ENCODE assay signal across 9 cellular contexts in the genomic region with DNA sequence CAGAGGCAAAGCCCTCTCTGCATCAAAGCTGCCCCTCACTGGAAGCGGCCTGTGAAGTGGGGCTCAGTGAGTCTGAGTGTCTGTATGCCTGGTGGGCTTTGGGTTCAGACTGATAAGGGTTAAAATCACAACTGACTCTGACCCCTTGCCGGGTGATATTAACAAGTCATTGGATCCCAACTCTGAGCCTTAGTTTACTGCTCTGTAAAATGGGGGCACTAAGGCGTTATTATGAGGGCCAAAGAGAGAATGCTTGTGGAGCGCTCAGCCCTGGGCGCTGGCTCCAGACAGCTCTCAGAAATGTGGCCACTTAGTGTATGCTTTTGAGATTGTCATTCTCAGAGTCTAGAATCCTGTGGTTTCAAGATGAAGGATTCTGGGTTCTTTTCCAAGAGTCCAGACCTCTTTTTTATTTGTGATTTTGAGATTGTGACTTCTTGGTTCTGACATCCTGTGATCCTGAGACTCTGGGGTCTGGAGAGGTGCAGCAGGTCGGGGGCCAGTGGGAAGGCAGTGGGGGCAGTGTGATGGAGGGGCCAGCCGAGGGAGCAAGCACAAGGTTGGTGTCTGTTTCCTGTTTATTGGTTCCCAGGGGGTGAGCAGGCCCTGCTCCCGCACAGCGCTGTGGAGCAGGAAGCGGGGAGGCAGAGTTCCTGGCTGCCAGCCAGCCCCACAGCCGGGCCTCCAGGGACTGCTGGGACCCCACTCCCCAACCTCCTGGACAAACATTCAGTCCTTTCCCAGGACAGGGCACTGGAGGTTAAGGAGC. TPM values are rescaled to one million over a fixed set of nuclear protein-coding genes. Genes with fewer than 3 reads are reported as not detected.
DNase-seq lines count a peak whose midpoint lies in the region; ATAC-seq, FAIRE-seq and TF ChIP-seq lines count a peak whose summit lies in the region.
"Had no signal": no experiment of that assay in that cellular context is flagged by ENCODE, and none has a peak within 500 bp of the region (broad histone marks: within the 10 kb centered on the region; RNA-seq: fewer than 3 reads in every experiment).

No MANE protein-coding gene starts in this region.

- DNase-seq in NCI-H510A treated with DMSO at 0.1 percent for 48 hours (lab: John Stamatoyannopoulos, UW) (peak; percentile 17), NCI-H510A (lab: John Stamatoyannopoulos, UW) (no peak), lung microvascular endothelial cell (ENCODE audit: low read depth in 2 of 2) (peak; percentile 94 to 96), upper lobe of left lung (peak in 1 of 2 donors; percentile 83), small intestine (no peak), NCI-H2107 treated with DMSO at 0.1 percent for 48 hours (lab: John Stamatoyannopoulos, UW; ENCODE audit: unreplicated experiment) (no peak)

- H3K27me3 Mint-ChIP-seq in brain = no peaks in the 10 kb centered on the region

- H3K9me3 Mint-ChIP-seq in brain = peaks cover 0 to 3% (median 0%) of the 10 kb centered on the region in 5 experiments

- H3K27me3 ChIP-seq in upper lobe of left lung (no peaks in the 10 kb centered on the region), small intestine (ENCODE audit: control insufficient read depth in 2 of 2, insufficient read depth in 2 of 2, low read length in 2 of 2) (no peaks in the 10 kb centered on the region)

- peak overlapping the region in 1 of 5 experiments; percentile 58 for H3K4me3 Mint-ChIP-seq in brain

- ATAC-seq in upper lobe of left lung (ENCODE audit: low FRiP score in 2 of 2) (no peak), HG02678 (IDR thresholded peaks at IDR 0.05; ENCODE audit: unreplicated experiment) (no peak)

- WGBS in upper lobe of left lung, 2 donors = 27 to 31% methylated on average over 7 to 11 of the region's 11 CpGs
- 35 to 52% (median 47%) methylated on average over 11 of the region's 11 CpGs for WGBS in small intestine, 3 donors

- H3K9me3 ChIP-seq in upper lobe of left lung = no peaks in the 10 kb centered on the region
- H3K9me3 ChIP-seq in small intestine (ENCODE audit: control insufficient read depth, low read depth) = no peaks in the 10 kb centered on the region

- peaks cover 88% of the 10 kb centered on the region for H3K4me1 Mint-ChIP-seq in brain

- H3K27ac ChIP-seq in upper lobe of left lung = peak overlapping the region; percentile 64 to 99 (median 88)
- peak overlapping the region in 1 of 2 donors; percentile 82 for H3K27ac ChIP-seq in small intestine (ENCODE audit: low read depth in 1 of 2, low read length in 1 of 2)

- TF ChIP-seq CTCF in brain (conservative IDR thresholded peaks at IDR 0.05) = no peak
- no peak for TF ChIP-seq CTCF in upper lobe of left lung (IDR thresholded peaks at IDR 0.05)

- peak overlapping the region; percentile 82 to 95 (median 92) for H3K27ac Mint-ChIP-seq in brain

- no peak for FAIRE-seq in small intestine (lab: Jason Lieb, UNC)

- H3K4me1 ChIP-seq in upper lobe of left lung (peaks cover 89 to 98% (median 90%) of the 10 kb centered on the region in 4 donors), small intestine (ENCODE audit: control insufficient read depth in 2 of 2, insufficient read depth in 1 of 2, low read depth in 1 of 2, low read length in 1 of 2) (peaks cover 0 to 9% of the 10 kb centered on the region in 2 donors)

- TF ChIP-seq EP300 in upper lobe of left lung (IDR thresholded peaks at IDR 0.05) = peak in 1 of 4 donors; percentile 46

- no peak for TF ChIP-seq POLR2A in upper lobe of left lung (IDR thresholded peaks at IDR 0.05)

- H3K4me3 ChIP-seq in upper lobe of left lung (no peak overlapping the region), small intestine (ENCODE audit: low read depth in 1 of 2, low read length in 2 of 2) (no peak overlapping the region)

- peaks cover 14% of the 10 kb centered on the region for H3K36me3 Mint-ChIP-seq in brain

- H3K36me3 ChIP-seq in upper lobe of left lung (peaks cover 0 to 4% (median 2%) of the 10 kb centered on the region in 4 donors), small intestine (ENCODE audit: control insufficient read depth in 2 of 2, insufficient read depth in 2 of 2, low read length in 2 of 2) (no peaks in the 10 kb centered on the region)

RNA-seq across cellular contexts. Expression of gene ARHGEF17, which starts 13.4 kb away (rescaled TPM):
- polyA plus RNA-seq in brain (ENCODE audit: insufficient read depth, low read depth, low replicate concordance) (21.9 TPM), small intestine (10 to 100 TPM in 1 of 3 donors, 1 to 10 TPM in 1, under 1 TPM in 1; 0.67 to 11.6 (median 1.4) TPM)
- total RNA-seq in lung microvascular endothelial cell (28.0 and 30.7 TPM in 2 replicates), upper lobe of left lung (100 to 1,000 TPM in 2 of 6 donors, 10 to 100 TPM in 4; 48.1 to 140 (median 65.1) TPM)

RNA-seq across cellular contexts. Expression of gene P2RY6, which starts 49.4 kb away (rescaled TPM):
- polyA plus RNA-seq in brain (ENCODE audit: insufficient read depth, low read depth, low replicate concordance) = 0.49 TPM
- 0.20 and 0.22 TPM in 2 replicates for total RNA-seq in lung microvascular endothelial cell
- 1 to 10 TPM in 3 of 6 donors, under 1 TPM in 2, not detected in 1; 0.30 to 5.3 (median 1.4) TPM for total RNA-seq in upper lobe of left lung
- polyA plus RNA-seq in small intestine = 1 to 10 TPM in 2 of 3 donors, under 1 TPM in 1; 0.67 to 4.3 (median 1.9) TPM
- total RNA-seq: SK-MEL-5 had no signal

RNA-seq across cellular contexts. Expression of gene RELT, which starts 54.7 kb away (rescaled TPM):
- 8.3 TPM for polyA plus RNA-seq in brain (ENCODE audit: insufficient read depth, low read depth, low replicate concordance)
- total RNA-seq in lung microvascular endothelial cell = 2.6 and 3.1 TPM in 2 replicates
- 10 to 100 TPM in 5 of 6 donors, 1 to 10 TPM in 1; 4.9 to 27.0 (median 19.2) TPM for total RNA-seq in upper lobe of left lung
- polyA plus RNA-seq in small intestine = 1 to 10 TPM in 2 of 3 donors, under 1 TPM in 1; 0.67 to 3.3 (median 1.1) TPM

Comparison
In these comparisons a context has a peak if more than half of its experiments do, and no peak if none do; other contexts are left out.
1. DNase-seq: peak in NCI-H510A treated with DMSO at 0.1 percent for 48 hours (single experiment) and lung microvascular endothelial cell (2 of 2); none in NCI-H510A (single experiment), small intestine (single experiment) and NCI-H2107 treated with DMSO at 0.1 percent for 48 hours (single experiment).